ENCODE assay signal across 24 cellular contexts in the genomic region with DNA sequence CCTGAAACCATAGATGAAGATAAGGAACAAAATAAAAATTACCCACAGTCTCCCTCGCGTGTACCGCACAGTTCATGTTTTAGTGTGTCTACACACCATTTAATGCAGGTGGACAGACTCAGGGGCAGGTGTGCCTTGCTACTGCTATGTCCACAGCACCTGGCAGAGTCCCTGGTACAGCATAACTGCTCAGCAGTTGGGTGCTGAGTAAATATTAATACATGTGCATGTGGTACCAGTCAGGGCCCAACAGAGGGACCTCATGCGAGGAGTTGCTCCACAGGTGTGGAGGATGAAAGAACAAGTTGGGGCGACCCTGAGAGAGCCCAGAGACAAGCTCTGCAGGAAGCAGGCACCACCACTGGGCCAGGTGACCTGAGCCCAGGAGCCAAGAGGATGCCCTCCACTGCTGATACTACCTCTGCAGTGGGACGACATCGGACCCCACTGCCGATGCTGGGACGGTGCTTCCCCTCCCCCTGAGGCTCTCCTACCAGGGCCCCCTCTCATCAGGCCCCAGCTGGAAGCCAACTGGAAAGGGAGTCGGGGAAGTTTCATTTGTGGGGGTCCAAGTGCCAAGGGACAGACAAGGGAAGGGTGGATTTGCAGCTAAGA.
DNase-seq lines count a peak whose midpoint lies in the region; ATAC-seq lines count a peak whose summit lies in the region.
"Had no signal": no experiment of that assay in that cellular context is flagged by ENCODE, and none has a peak within 500 bp of the region (broad histone marks: within the 10 kb centered on the region; RNA-seq: fewer than 3 reads in every experiment).

No MANE protein-coding gene starts in this region.

- H3K27me3 ChIP-seq in subcutaneous abdominal adipose tissue (ENCODE audit: control insufficient read depth in 5 of 5, insufficient read depth in 4 of 5, low read length in 5 of 5), result no peaks in the 10 kb centered on the region
- H3K27me3 ChIP-seq: ascending aorta had no signal

- no peak overlapping the region for H3K4me3 ChIP-seq in subcutaneous abdominal adipose tissue (ENCODE audit: low read depth in 1 of 5, low read length in 5 of 5)
- H3K4me3 ChIP-seq: ascending aorta, left ventricle myocardium inferior, PC-9 had no signal

- ATAC-seq in esophagus mucosa, result peak; percentile 24
- no peak for ATAC-seq in effector memory CD8-positive, alpha-beta T cell (replicated peaks)
- no peak for ATAC-seq in HG02973 (IDR thresholded peaks at IDR 0.05; ENCODE audit: unreplicated experiment)
- ATAC-seq: naive thymus-derived CD8-positive, alpha-beta T cell; Right ventricle myocardium inferior; stimulated activated naive CD8-positive, alpha-beta T cell treated with anti-CD3 and anti-CD28 coated beads, Interleukin-15, Interleukin-2, amounts not matched to agents 100 U/mL and 50 U/mL, for 24 hours had no signal

- H3K4me1 Mint-ChIP-seq in effector memory CD8-positive, alpha-beta T cell (ENCODE audit: low read depth in 2 of 2), result no peaks in the 10 kb centered on the region

- no peaks in the 10 kb centered on the region for H3K9me3 Mint-ChIP-seq in effector memory CD8-positive, alpha-beta T cell
- H3K9me3 Mint-ChIP-seq: CD4-positive, alpha-beta T cell; dendritic cell treated with granulocyte-macrophage colony-stimulating factor and Interleukin-4, amounts not matched to agents 40 ng/mL and 50 ng/mL, for 4 days had no signal

- H3K4me3 Mint-ChIP-seq in effector memory CD8-positive, alpha-beta T cell, result no peak overlapping the region
- H3K4me3 Mint-ChIP-seq: activated naive CD8-positive, alpha-beta T cell treated with anti-CD3 and anti-CD28 coated beads for 36 hours; CD4-positive, alpha-beta T cell; dendritic cell treated with granulocyte-macrophage colony-stimulating factor and Interleukin-4, amounts not matched to agents 40 ng/mL and 50 ng/mL, for 4 days had no signal

- no peaks in the 10 kb centered on the region for H3K36me3 ChIP-seq in subcutaneous abdominal adipose tissue (ENCODE audit: control insufficient read depth in 5 of 5, insufficient read depth in 5 of 5, low read length in 5 of 5)
- H3K36me3 ChIP-seq: ascending aorta, left ventricle myocardium inferior had no signal

- DNase-seq in NCI-H2196 (lab: John Stamatoyannopoulos, UW; ENCODE audit: unreplicated experiment), result peak; percentile 50
- no peak for DNase-seq in NCI-H2196 treated with DMSO at 0.1 percent for 48 hours (lab: John Stamatoyannopoulos, UW; ENCODE audit: unreplicated experiment)
- peak; percentile 81 for DNase-seq in NCI-H510A treated with DMSO at 0.1 percent for 48 hours (lab: John Stamatoyannopoulos, UW)
- no peak for DNase-seq in effector memory CD8-positive, alpha-beta T cell
- DNase-seq in NCI-H1694 (lab: John Stamatoyannopoulos, UW), result no peak
- DNase-seq: activated CD4-positive, alpha-beta T cell treated with anti-CD3 and anti-CD28 coated beads for 48 hours; activated CD8-positive, alpha-beta memory T cell treated with anti-CD3 and anti-CD28 coated beads for 24 hours; activated effector memory CD4-positive, alpha-beta T cell treated with anti-CD3 and anti-CD28 coated beads, Interleukin-2, amount 50 U/mL, for 16 hours; activated naive CD8-positive, alpha-beta T cell treated with anti-CD3 and anti-CD28 coated beads for 36 hours; CD4-positive, alpha-beta T cell; central memory CD4-positive, alpha-beta T cell; left ventricle myocardium inferior; naive thymus-derived CD8-positive, alpha-beta T cell; NCI-H1436; NCI-H2171; PC-9; stimulated activated naive CD8-positive, alpha-beta T cell treated with anti-CD3 and anti-CD28 coated beads, Interleukin-15, Interleukin-2, amounts not matched to agents 100 U/mL and 50 U/mL, for 24 hours; T-helper 2 cell had no signal

- peak overlapping the region; percentile 14 for H3K27ac ChIP-seq in subcutaneous abdominal adipose tissue (ENCODE audit: low read depth, low read length)
- H3K27ac ChIP-seq: ascending aorta, left ventricle myocardium inferior, PC-9 had no signal

- no peak overlapping the region for H3K9ac ChIP-seq in subcutaneous abdominal adipose tissue (ENCODE audit: low read length in 5 of 5)

- no peaks in the 10 kb centered on the region for H3K9me3 ChIP-seq in subcutaneous abdominal adipose tissue (ENCODE audit: control insufficient read depth in 5 of 5, low read length in 5 of 5)
- H3K9me3 ChIP-seq: ascending aorta, left ventricle myocardium inferior had no signal

- peaks cover 9 to 20% of the 10 kb centered on the region in 2 donors for H3K27me3 Mint-ChIP-seq in effector memory CD8-positive, alpha-beta T cell
- H3K27me3 Mint-ChIP-seq: activated naive CD8-positive, alpha-beta T cell treated with anti-CD3 and anti-CD28 coated beads for 36 hours had no signal

- H3K4me1 ChIP-seq in subcutaneous abdominal adipose tissue (ENCODE audit: control insufficient read depth in 5 of 5, insufficient read depth in 5 of 5, low read length in 5 of 5), result peaks cover 0 to 65% (median 43%) of the 10 kb centered on the region in 5 donors
- H3K4me1 ChIP-seq: ascending aorta, left ventricle myocardium inferior had no signal

- no peak overlapping the region for H3K27ac Mint-ChIP-seq in effector memory CD8-positive, alpha-beta T cell
- H3K27ac Mint-ChIP-seq: activated naive CD8-positive, alpha-beta T cell treated with anti-CD3 and anti-CD28 coated beads for 36 hours; CD4-positive, alpha-beta T cell; dendritic cell treated with granulocyte-macrophage colony-stimulating factor and Interleukin-4, amounts not matched to agents 40 ng/mL and 50 ng/mL, for 4 days; naive thymus-derived CD8-positive, alpha-beta T cell had no signal

- H3K36me3 Mint-ChIP-seq in effector memory CD8-positive, alpha-beta T cell (ENCODE audit: insufficient read depth), result peaks cover 3% of the 10 kb centered on the region
- H3K36me3 Mint-ChIP-seq: activated naive CD8-positive, alpha-beta T cell treated with anti-CD3 and anti-CD28 coated beads for 36 hours; naive thymus-derived CD8-positive, alpha-beta T cell had no signal

Comparison
In these comparisons a context has a peak if more than half of its experiments do, and no peak if none do; other contexts are left out.
1. DNase-seq: peak in NCI-H2196 (single experiment) and NCI-H510A treated with DMSO at 0.1 percent for 48 hours (single experiment); none in NCI-H2196 treated with DMSO at 0.1 percent for 48 hours (single experiment), effector memory CD8-positive, alpha-beta T cell (0 of 3) and NCI-H1694 (single experiment).